In the genomic region with DNA sequence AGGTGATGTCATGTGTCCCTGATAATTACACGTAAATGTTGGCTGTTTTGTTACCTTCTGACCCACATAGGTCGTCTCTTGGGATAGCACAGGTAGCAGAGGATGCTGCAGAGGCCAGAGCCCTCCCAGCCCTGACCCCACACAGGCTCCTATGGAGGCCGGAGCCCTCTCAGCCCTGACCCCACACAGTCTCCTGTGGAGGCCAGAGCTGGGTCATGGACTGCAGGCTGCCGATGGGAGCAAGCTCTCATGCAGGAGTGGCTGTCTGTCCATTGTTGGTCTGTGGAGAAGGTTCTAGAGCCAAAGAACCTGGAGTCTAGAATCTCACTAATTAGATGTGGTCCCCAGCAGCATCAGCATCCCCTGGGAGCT, we compare ENCODE assay signal across 12 cellular contexts.
DNase-seq lines count a peak whose midpoint lies in the region; ATAC-seq lines count a peak whose summit lies in the region.
"Had no signal": no experiment of that assay in that cellular context is flagged by ENCODE, and none has a peak within 500 bp of the region (broad histone marks: within the 10 kb centered on the region; RNA-seq: fewer than 3 reads in every experiment).

No MANE protein-coding gene starts in this region.

- peaks cover 3% of the 10 kb centered on the region for H3K27me3 Mint-ChIP-seq in activated CD8-positive, alpha-beta memory T cell treated with anti-CD3 and anti-CD28 coated beads, Interleukin-2, amount 10 ng/mL, durations not matched to agents 7 days and 5 days

- no peaks in the 10 kb centered on the region for H3K36me3 ChIP-seq in effector memory CD4-positive, alpha-beta T cell (ENCODE audit: control insufficient read depth, insufficient read depth, low read length)

- H3K4me3 ChIP-seq in effector memory CD4-positive, alpha-beta T cell (ENCODE audit: insufficient read depth, low read depth, low read length, poor library complexity, severe bottlenecking), result no peak overlapping the region
- H3K4me3 ChIP-seq: PC-9 had no signal

- H3K9me3 Mint-ChIP-seq in activated CD8-positive, alpha-beta memory T cell treated with anti-CD3 and anti-CD28 coated beads, Interleukin-2, amount 10 ng/mL, durations not matched to agents 7 days and 5 days (ENCODE audit: low read depth), result no peaks in the 10 kb centered on the region

- peak overlapping the region; percentile 87 for H3K27ac ChIP-seq in effector memory CD4-positive, alpha-beta T cell (ENCODE audit: insufficient read depth, low read length, poor library complexity, severe bottlenecking)
- peak overlapping the region; percentile 85 for H3K27ac ChIP-seq in temporal lobe (ENCODE audit: low read depth, low read length)
- H3K27ac ChIP-seq: PC-9 had no signal

- no peaks in the 10 kb centered on the region for H3K9me3 ChIP-seq in effector memory CD4-positive, alpha-beta T cell (ENCODE audit: control insufficient read depth, low read length)

- peaks cover 43% of the 10 kb centered on the region for H3K4me1 Mint-ChIP-seq in activated CD8-positive, alpha-beta memory T cell treated with anti-CD3 and anti-CD28 coated beads, Interleukin-2, amount 10 ng/mL, durations not matched to agents 7 days and 5 days

- no peaks in the 10 kb centered on the region for H3K27me3 ChIP-seq in effector memory CD4-positive, alpha-beta T cell (replicated peaks; ENCODE audit: control insufficient read depth, insufficient read depth, low read length, poor library complexity, severe bottlenecking)

- H3K4me3 Mint-ChIP-seq in activated CD8-positive, alpha-beta memory T cell treated with anti-CD3 and anti-CD28 coated beads, Interleukin-2, amount 10 ng/mL, durations not matched to agents 7 days and 5 days, result no peak overlapping the region

- no peaks in the 10 kb centered on the region for H3K36me3 Mint-ChIP-seq in activated CD8-positive, alpha-beta memory T cell treated with anti-CD3 and anti-CD28 coated beads, Interleukin-2, amount 10 ng/mL, durations not matched to agents 7 days and 5 days

- peak; percentile 55 for DNase-seq in activated CD8-positive, alpha-beta memory T cell treated with anti-CD3 and anti-CD28 coated beads for 24 hours
- DNase-seq in activated CD8-positive, alpha-beta memory T cell treated with anti-CD3 and anti-CD28 coated beads, Interleukin-2, amount 10 ng/mL, durations not matched to agents 7 days and 5 days, result no peak
- DNase-seq in G401 (ENCODE audit: low spot score) (peak; percentile 23), NCI-H128 (lab: John Stamatoyannopoulos, UW; ENCODE audit: unreplicated experiment) (no peak)
- no peak for DNase-seq in effector memory CD4-positive, alpha-beta T cell
- DNase-seq in stimulated activated naive CD4-positive, alpha-beta T cell treated with Interleukin-2 at 50 U/mL for 16 hours (lab: John Stamatoyannopoulos, UW), result no peak
- DNase-seq: DND-41, GF-D8, KBM-7, PC-9 had no signal

- in situ Hi-C loops in G401 (cut with HindIII; ENCODE audit: low sequenced_read_pairs), result no loop called here

- CTCF ChIA-PET in activated CD8-positive, alpha-beta memory T cell treated with anti-CD3 and anti-CD28 coated beads, Interleukin-2, amount 10 ng/mL, durations not matched to agents 7 days and 5 days (lab: Charles Lee), result interaction anchor here (1.2 to 2.1 kb wide), 3 partner anchors 12 to 504 kb away, joined by 3 to 7 read pairs (median 5); no protein-coding TSS in a partner anchor

- ATAC-seq in activated CD8-positive, alpha-beta memory T cell treated with anti-CD3 and anti-CD28 coated beads, Interleukin-2, amount 10 ng/mL, durations not matched to agents 7 days and 5 days, result no peak
- no peak for ATAC-seq in GM21360 (IDR thresholded peaks at IDR 0.05; ENCODE audit: unreplicated experiment)

- H3K27ac Mint-ChIP-seq in activated CD8-positive, alpha-beta memory T cell treated with anti-CD3 and anti-CD28 coated beads, Interleukin-2, amount 10 ng/mL, durations not matched to agents 7 days and 5 days, result no peak overlapping the region

- peaks cover 71% of the 10 kb centered on the region for H3K4me1 ChIP-seq in effector memory CD4-positive, alpha-beta T cell (ENCODE audit: control insufficient read depth, insufficient read depth, low read length, poor library complexity, severe bottlenecking)

Comparison
In these comparisons a context has a peak if more than half of its experiments do, and no peak if none do; other contexts are left out.
1. DNase-seq: peak in activated CD8-positive, alpha-beta memory T cell treated with anti-CD3 and anti-CD28 coated beads for 24 hours (single experiment) and G401 (single experiment); none in activated CD8-positive, alpha-beta memory T cell treated with anti-CD3 and anti-CD28 coated beads, Interleukin-2, amount 10 ng/mL, durations not matched to agents 7 days and 5 days (single experiment), effector memory CD4-positive, alpha-beta T cell (0 of 3), NCI-H128 (single experiment) and stimulated activated naive CD4-positive, alpha-beta T cell treated with Interleukin-2 at 50 U/mL for 16 hours (single experiment).